Comparison of ENCODE assay signal across 1 cellular context in the genomic region with DNA sequence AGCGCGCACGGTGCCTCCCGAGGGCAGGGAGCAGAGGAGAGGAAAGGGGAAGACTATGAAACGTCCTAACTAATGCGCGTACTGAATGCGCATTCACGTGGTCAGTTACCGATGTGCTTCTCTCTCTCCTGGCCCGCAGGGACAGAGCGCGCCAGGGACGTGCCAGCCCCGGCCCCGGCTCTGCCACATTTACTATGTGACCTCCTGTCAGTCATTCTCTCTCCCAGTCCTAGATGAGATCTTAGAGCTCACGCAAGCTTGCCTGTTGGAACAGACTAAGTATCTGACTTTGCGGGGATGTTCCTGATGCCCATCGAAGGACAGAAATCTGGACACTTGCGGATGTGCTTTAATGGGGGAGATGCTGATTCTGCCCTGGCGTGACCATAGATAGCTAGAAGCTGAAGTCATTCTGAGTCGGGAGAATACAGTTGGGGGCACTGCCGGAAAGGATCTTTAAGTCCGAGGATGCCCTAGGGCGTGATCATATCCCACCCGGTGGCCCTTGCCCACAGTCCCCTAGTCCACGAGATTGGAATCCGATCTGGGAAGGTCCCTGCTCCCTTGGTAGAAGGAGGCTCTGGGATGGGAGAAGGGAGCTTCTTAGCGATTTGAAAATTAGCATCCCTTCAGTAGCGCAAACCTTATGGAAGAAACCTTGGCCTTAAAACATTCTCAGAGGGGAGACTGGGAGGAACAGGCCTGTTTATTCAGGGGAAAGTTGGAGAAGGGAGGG.
TF ChIP-seq lines count a peak whose summit lies in the region.

No MANE protein-coding gene starts in this region.

TF ChIP-seq in GM12878, 131 proteins besides CTCF, POLR2A, EP300 and RAD21:
- TF ChIP-seq, protein P1, sequence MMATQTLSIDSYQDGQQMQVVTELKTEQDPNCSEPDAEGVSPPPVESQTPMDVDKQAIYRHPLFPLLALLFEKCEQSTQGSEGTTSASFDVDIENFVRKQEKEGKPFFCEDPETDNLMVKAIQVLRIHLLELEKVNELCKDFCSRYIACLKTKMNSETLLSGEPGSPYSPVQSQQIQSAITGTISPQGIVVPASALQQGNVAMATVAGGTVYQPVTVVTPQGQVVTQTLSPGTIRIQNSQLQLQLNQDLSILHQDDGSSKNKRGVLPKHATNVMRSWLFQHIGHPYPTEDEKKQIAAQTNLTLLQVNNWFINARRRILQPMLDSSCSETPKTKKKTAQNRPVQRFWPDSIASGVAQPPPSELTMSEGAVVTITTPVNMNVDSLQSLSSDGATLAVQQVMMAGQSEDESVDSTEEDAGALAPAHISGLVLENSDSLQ (IDR thresholded peaks at IDR 0.05): peak; percentile 82
- TF ChIP-seq PAX8 (IDR thresholded peaks at IDR 0.05) (no peak), BHLHE40 (IDR thresholded peaks at IDR 0.05; ENCODE audit: borderline replicate concordance in 1 of 2, low read depth in 2 of 2, low read length in 1 of 2) (peak in 1 of 2 experiments; percentile 10; a peak in 2 of 4 replicates), SIN3A (IDR thresholded peaks at IDR 0.05; ENCODE audit: low read depth, low read length) (no peak)
